ENCODE assay signal across 27 cellular contexts in genomic region chr5:139895046-139895445, GRCh38.
"Had no signal": no experiment of that assay in that cellular context is flagged by ENCODE, and none has a peak within 500 bp of the region (broad histone marks: within the 10 kb centered on the region; RNA-seq: fewer than 3 reads in every experiment).

No MANE protein-coding gene starts in this region.

- ATAC-seq: activated naive CD4-positive, alpha-beta T cell treated with anti-CD3 and anti-CD28 coated beads, Interleukin-2, amount 50 U/mL, for 72 hours; activated T-cell treated with anti-CD3 and anti-CD28 coated beads, Interleukin-2, amount 50 U/mL, for 72 hours; foreskin keratinocyte; gastrocnemius medialis; WTC11 had no signal

- H3K27me3 ChIP-seq: dorsolateral prefrontal cortex, esophagus muscularis mucosa, gastrocnemius medialis had no signal

- H3K36me3 ChIP-seq: brain microvascular endothelial cell, esophagus muscularis mucosa, gastrocnemius medialis had no signal

- H3K4me3 ChIP-seq: coronary artery, dorsolateral prefrontal cortex, esophagus muscularis mucosa, gastrocnemius medialis had no signal

- H3K9me3 ChIP-seq: esophagus muscularis mucosa, gastrocnemius medialis had no signal

- H3K4me1 Mint-ChIP-seq: activated CD4-positive, alpha-beta memory T cell treated with anti-CD3 and anti-CD28 coated beads, Interleukin-2, amount 10 ng/mL, durations not matched to agents 7 days and 5 days; activated CD4-positive, alpha-beta T cell treated with anti-CD3 and anti-CD28 coated beads, Interleukin-2, amount 10 ng/mL, durations not matched to agents 7 days and 5 days; activated naive CD4-positive, alpha-beta T cell treated with anti-CD3 and anti-CD28 coated beads, Interleukin-2, amount 10 ng/mL, durations not matched to agents 7 days and 5 days; activated naive CD8-positive, alpha-beta T cell treated with anti-CD3 and anti-CD28 coated beads, Interleukin-2, amount 10 ng/mL, durations not matched to agents 7 days and 5 days; WTC11 had no signal

- H3K4me1 ChIP-seq: foreskin keratinocyte had no signal

- H3K27ac Mint-ChIP-seq: activated CD4-positive, alpha-beta memory T cell treated with anti-CD3 and anti-CD28 coated beads, Interleukin-2, amount 10 ng/mL, durations not matched to agents 7 days and 5 days; activated CD4-positive, alpha-beta T cell treated with anti-CD3 and anti-CD28 coated beads, Interleukin-2, amount 10 ng/mL, durations not matched to agents 7 days and 5 days; activated naive CD4-positive, alpha-beta T cell treated with anti-CD3 and anti-CD28 coated beads, Interleukin-2, amount 10 ng/mL, durations not matched to agents 7 days and 5 days; activated naive CD4-positive, alpha-beta T cell treated with anti-CD3 and anti-CD28 coated beads, Interleukin-2, amount 50 U/mL, for 72 hours; activated naive CD8-positive, alpha-beta T cell treated with anti-CD3 and anti-CD28 coated beads, Interleukin-2, amount 10 ng/mL, durations not matched to agents 7 days and 5 days; activated T-cell treated with anti-CD3 and anti-CD28 coated beads, Interleukin-2, amount 50 U/mL, for 24 hours; activated T-cell treated with anti-CD3 and anti-CD28 coated beads, Interleukin-2, amount 50 U/mL, for 72 hours; dendritic cell treated with granulocyte-macrophage colony-stimulating factor and Interleukin-4, amounts not matched to agents 40 ng/mL and 50 ng/mL, for 4 days; endodermal cell; WTC11 had no signal

- H3K9me3 Mint-ChIP-seq: activated CD4-positive, alpha-beta memory T cell treated with anti-CD3 and anti-CD28 coated beads, Interleukin-2, amount 10 ng/mL, durations not matched to agents 7 days and 5 days; activated CD4-positive, alpha-beta T cell treated with anti-CD3 and anti-CD28 coated beads, Interleukin-2, amount 10 ng/mL, durations not matched to agents 7 days and 5 days; activated naive CD4-positive, alpha-beta T cell treated with anti-CD3 and anti-CD28 coated beads, Interleukin-2, amount 10 ng/mL, durations not matched to agents 7 days and 5 days; activated naive CD4-positive, alpha-beta T cell treated with anti-CD3 and anti-CD28 coated beads, Interleukin-2, amount 50 U/mL, for 72 hours; activated naive CD8-positive, alpha-beta T cell treated with anti-CD3 and anti-CD28 coated beads, Interleukin-2, amount 10 ng/mL, durations not matched to agents 7 days and 5 days; activated T-cell treated with anti-CD3 and anti-CD28 coated beads, Interleukin-2, amount 50 U/mL, for 24 hours; activated T-cell treated with anti-CD3 and anti-CD28 coated beads, Interleukin-2, amount 50 U/mL, for 72 hours; dendritic cell treated with granulocyte-macrophage colony-stimulating factor and Interleukin-4, amounts not matched to agents 40 ng/mL and 50 ng/mL, for 4 days; endodermal cell; WTC11 had no signal

- H3K36me3 Mint-ChIP-seq: activated naive CD4-positive, alpha-beta T cell treated with anti-CD3 and anti-CD28 coated beads, Interleukin-2, amount 10 ng/mL, durations not matched to agents 7 days and 5 days; activated naive CD4-positive, alpha-beta T cell treated with anti-CD3 and anti-CD28 coated beads, Interleukin-2, amount 50 U/mL, for 72 hours; activated naive CD8-positive, alpha-beta T cell treated with anti-CD3 and anti-CD28 coated beads, Interleukin-2, amount 10 ng/mL, durations not matched to agents 7 days and 5 days; WTC11 had no signal

- H3K4me3 Mint-ChIP-seq: activated CD4-positive, alpha-beta memory T cell treated with anti-CD3 and anti-CD28 coated beads, Interleukin-2, amount 10 ng/mL, durations not matched to agents 7 days and 5 days; activated CD4-positive, alpha-beta T cell treated with anti-CD3 and anti-CD28 coated beads, Interleukin-2, amount 10 ng/mL, durations not matched to agents 7 days and 5 days; activated naive CD4-positive, alpha-beta T cell treated with anti-CD3 and anti-CD28 coated beads, Interleukin-2, amount 10 ng/mL, durations not matched to agents 7 days and 5 days; activated naive CD8-positive, alpha-beta T cell treated with anti-CD3 and anti-CD28 coated beads, Interleukin-2, amount 10 ng/mL, durations not matched to agents 7 days and 5 days; activated T-cell treated with anti-CD3 and anti-CD28 coated beads, Interleukin-2, amount 50 U/mL, for 24 hours; activated T-cell treated with anti-CD3 and anti-CD28 coated beads, Interleukin-2, amount 50 U/mL, for 72 hours; dendritic cell treated with granulocyte-macrophage colony-stimulating factor and Interleukin-4, amounts not matched to agents 40 ng/mL and 50 ng/mL, for 4 days; endodermal cell; WTC11 had no signal

- H3K27ac ChIP-seq: brain microvascular endothelial cell, coronary artery, esophagus muscularis mucosa, foreskin keratinocyte, gastrocnemius medialis, VCaP had no signal

- DNase-seq: activated CD4-positive, alpha-beta memory T cell treated with anti-CD3 and anti-CD28 coated beads, Interleukin-2, amount 10 ng/mL, durations not matched to agents 7 days and 5 days; activated CD4-positive, alpha-beta T cell treated with anti-CD3 and anti-CD28 coated beads for 1 hour; activated CD4-positive, alpha-beta T cell treated with anti-CD3 and anti-CD28 coated beads for 4 hours; activated CD4-positive, alpha-beta T cell treated with anti-CD3 and anti-CD28 coated beads, Interleukin-2, amount 10 ng/mL, durations not matched to agents 7 days and 5 days; activated CD4-positive, alpha-beta T cell treated with anti-CD3 and anti-CD28 coated beads, Interleukin-2, amount 50 U/mL, for 4 hours; activated CD8-positive, alpha-beta memory T cell treated with anti-CD3 and anti-CD28 coated beads, Interleukin-2, amount 50 U/mL, for 48 hours; activated gamma-delta T cell; activated naive CD4-positive, alpha-beta T cell; activated naive CD8-positive, alpha-beta T cell treated with anti-CD3 and anti-CD28 coated beads, Interleukin-2, amount 10 ng/mL, durations not matched to agents 7 days and 5 days; activated T-cell treated with anti-CD3 and anti-CD28 coated beads for 4 hours; activated T-cell treated with anti-CD3 and anti-CD28 coated beads, Interleukin-2, amount 50 U/mL, for 24 hours; activated T-cell treated with anti-CD3 and anti-CD28 coated beads, Interleukin-2, amount 50 U/mL, for 72 hours; brain microvascular endothelial cell; effector memory CD4-positive, alpha-beta T cell; endodermal cell; erythroblast; foreskin keratinocyte; gastrocnemius medialis; T-helper 2 cell had no signal
